ENCODE assay signal across 30 cellular contexts in the genomic region with DNA sequence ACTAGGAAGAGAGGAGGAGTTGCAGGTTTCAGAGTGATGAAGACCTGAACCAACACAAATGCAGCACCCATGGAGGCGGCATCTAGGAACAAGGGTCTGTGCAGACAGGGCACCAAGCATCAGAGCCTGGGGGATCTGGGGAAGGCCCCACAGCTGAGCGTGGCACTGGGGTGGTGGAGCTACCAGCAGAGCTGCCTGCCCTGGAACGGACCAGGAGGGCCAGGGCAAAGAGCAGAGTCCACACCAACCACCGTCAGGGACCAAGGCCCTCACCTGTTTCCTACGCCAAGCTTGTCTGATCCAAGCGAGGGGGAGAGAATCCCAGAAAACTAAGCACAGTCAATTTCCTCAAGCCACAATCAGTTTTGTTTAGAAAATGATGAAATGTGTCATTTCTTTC.
"Had no signal": no experiment of that assay in that cellular context is flagged by ENCODE, and none has a peak within 500 bp of the region (broad histone marks: within the 10 kb centered on the region; RNA-seq: fewer than 3 reads in every experiment).

No MANE protein-coding gene starts in this region.

- ATAC-seq: activated CD4-positive, alpha-beta T cell treated with anti-CD3 and anti-CD28 coated beads for 36 hours; activated CD8-positive, alpha-beta memory T cell treated with anti-CD3 and anti-CD28 coated beads, Interleukin-2, amount 10 ng/mL, durations not matched to agents 7 days and 5 days; activated CD8-positive, alpha-beta T cell treated with anti-CD3 and anti-CD28 coated beads, Interleukin-2, amount 10 ng/mL, durations not matched to agents 7 days and 5 days; activated naive CD4-positive, alpha-beta T cell treated with anti-CD3 and anti-CD28 coated beads, Interleukin-2, amount 50 U/mL, for 72 hours; esophagus mucosa; foreskin keratinocyte; gastrocnemius medialis had no signal

- H3K36me3 ChIP-seq: ascending aorta, breast epithelium, cardiac muscle cell, gastrocnemius medialis had no signal

- H3K4me1 Mint-ChIP-seq: activated CD4-positive, alpha-beta T cell treated with anti-CD3 and anti-CD28 coated beads, Interleukin-2, amount 10 ng/mL, durations not matched to agents 24 days and 14 days; activated CD8-positive, alpha-beta memory T cell treated with anti-CD3 and anti-CD28 coated beads, Interleukin-2, amount 10 ng/mL, durations not matched to agents 7 days and 5 days; brain; endodermal cell had no signal

- H3K27me3 Mint-ChIP-seq: activated CD4-positive, alpha-beta T cell treated with anti-CD3 and anti-CD28 coated beads for 36 hours; activated CD8-positive, alpha-beta memory T cell treated with anti-CD3 and anti-CD28 coated beads, Interleukin-2, amount 10 ng/mL, durations not matched to agents 7 days and 5 days; activated naive CD8-positive, alpha-beta T cell treated with anti-CD3 and anti-CD28 coated beads, Interleukin-2, amount 10 ng/mL, durations not matched to agents 7 days and 5 days; brain had no signal

- H3K36me3 Mint-ChIP-seq: activated CD4-positive, alpha-beta memory T cell treated with anti-CD3 and anti-CD28 coated beads for 36 hours; activated CD8-positive, alpha-beta memory T cell treated with anti-CD3 and anti-CD28 coated beads, Interleukin-2, amount 10 ng/mL, durations not matched to agents 7 days and 5 days; activated naive CD4-positive, alpha-beta T cell treated with anti-CD3 and anti-CD28 coated beads, Interleukin-2, amount 10 ng/mL, durations not matched to agents 7 days and 5 days; activated naive CD4-positive, alpha-beta T cell treated with anti-CD3 and anti-CD28 coated beads, Interleukin-2, amount 50 U/mL, for 72 hours; activated naive CD8-positive, alpha-beta T cell treated with anti-CD3 and anti-CD28 coated beads, Interleukin-2, amount 10 ng/mL, durations not matched to agents 7 days and 5 days; brain had no signal

- H3K27me3 ChIP-seq: ascending aorta, breast epithelium, gastrocnemius medialis had no signal

- H3K9me3 ChIP-seq: ascending aorta, breast epithelium, gastrocnemius medialis had no signal

- H3K27ac ChIP-seq: ascending aorta, breast epithelium, cardiac muscle cell, coronary artery, dorsolateral prefrontal cortex, foreskin keratinocyte, gastrocnemius medialis had no signal

- H3K4me1 ChIP-seq: ascending aorta, breast epithelium, foreskin keratinocyte had no signal

- H3K9me3 Mint-ChIP-seq: activated CD4-positive, alpha-beta memory T cell treated with anti-CD3 and anti-CD28 coated beads for 36 hours; activated CD4-positive, alpha-beta T cell treated with anti-CD3 and anti-CD28 coated beads, Interleukin-2, amount 10 ng/mL, durations not matched to agents 24 days and 14 days; activated naive CD4-positive, alpha-beta T cell treated with anti-CD3 and anti-CD28 coated beads, Interleukin-2, amount 10 ng/mL, durations not matched to agents 7 days and 5 days; activated naive CD4-positive, alpha-beta T cell treated with anti-CD3 and anti-CD28 coated beads, Interleukin-2, amount 50 U/mL, for 72 hours; activated naive CD8-positive, alpha-beta T cell treated with anti-CD3 and anti-CD28 coated beads, Interleukin-2, amount 10 ng/mL, durations not matched to agents 7 days and 5 days; dendritic cell treated with granulocyte-macrophage colony-stimulating factor and Interleukin-4, amounts not matched to agents 40 ng/mL and 50 ng/mL, for 4 days; endodermal cell had no signal

- H3K4me3 ChIP-seq: ascending aorta, breast epithelium, cardiac muscle cell, coronary artery, dorsolateral prefrontal cortex, gastrocnemius medialis had no signal

- H3K27ac Mint-ChIP-seq: activated CD4-positive, alpha-beta memory T cell treated with anti-CD3 and anti-CD28 coated beads for 36 hours; activated CD4-positive, alpha-beta T cell treated with anti-CD3 and anti-CD28 coated beads for 36 hours; activated CD4-positive, alpha-beta T cell treated with anti-CD3 and anti-CD28 coated beads, Interleukin-2, amount 10 ng/mL, durations not matched to agents 24 days and 14 days; activated CD8-positive, alpha-beta memory T cell treated with anti-CD3 and anti-CD28 coated beads, Interleukin-2, amount 10 ng/mL, durations not matched to agents 7 days and 5 days; activated CD8-positive, alpha-beta T cell treated with anti-CD3 and anti-CD28 coated beads, Interleukin-2, amount 10 ng/mL, durations not matched to agents 7 days and 5 days; activated naive CD4-positive, alpha-beta T cell treated with anti-CD3 and anti-CD28 coated beads, Interleukin-2, amount 10 ng/mL, durations not matched to agents 7 days and 5 days; activated naive CD4-positive, alpha-beta T cell treated with anti-CD3 and anti-CD28 coated beads, Interleukin-2, amount 50 U/mL, for 72 hours; activated naive CD8-positive, alpha-beta T cell treated with anti-CD3 and anti-CD28 coated beads, Interleukin-2, amount 10 ng/mL, durations not matched to agents 7 days and 5 days; brain; dendritic cell treated with granulocyte-macrophage colony-stimulating factor and Interleukin-4, amounts not matched to agents 40 ng/mL and 50 ng/mL, for 4 days; endodermal cell had no signal

- DNase-seq: activated CD4-positive, alpha-beta memory T cell treated with anti-CD3 and anti-CD28 coated beads for 36 hours; activated CD4-positive, alpha-beta T cell treated with anti-CD3 and anti-CD28 coated beads for 36 hours; activated CD4-positive, alpha-beta T cell treated with anti-CD3 and anti-CD28 coated beads, Interleukin-2, amount 10 ng/mL, durations not matched to agents 24 days and 14 days; activated CD4-positive, CD25-positive, alpha-beta regulatory T cell; activated CD4-positive, CD25-positive, alpha-beta regulatory T cell treated with anti-CD3 and anti-CD28 coated beads, Interleukin-2, amount 50 U/mL, for 72 hours; activated CD8-positive, alpha-beta memory T cell treated with anti-CD3 and anti-CD28 coated beads, Interleukin-2, amount 10 ng/mL, durations not matched to agents 7 days and 5 days; activated CD8-positive, alpha-beta memory T cell treated with anti-CD3 and anti-CD28 coated beads, Interleukin-2, amount 50 U/mL, for 4 hours; activated CD8-positive, alpha-beta T cell treated with anti-CD3 and anti-CD28 coated beads, Interleukin-2, amount 10 ng/mL, durations not matched to agents 7 days and 5 days; activated gamma-delta T cell; activated naive CD4-positive, alpha-beta T cell; activated naive CD4-positive, alpha-beta T cell treated with anti-CD3 and anti-CD28 coated beads, Interleukin-2, amount 10 ng/mL, durations not matched to agents 7 days and 5 days; activated naive CD8-positive, alpha-beta T cell treated with anti-CD3 and anti-CD28 coated beads, Interleukin-2, amount 10 ng/mL, durations not matched to agents 7 days and 5 days; activated T-cell treated with anti-CD3 and anti-CD28 coated beads, Interleukin-2, amount 50 U/mL, for 1 hour; activated T-cell treated with anti-CD3 and anti-CD28 coated beads, Interleukin-2, amount 50 U/mL, for 48 hours; central memory CD4-positive, alpha-beta T cell; dorsolateral prefrontal cortex; effector memory CD4-positive, alpha-beta T cell; endodermal cell; foreskin keratinocyte; gastrocnemius medialis; glutamatergic neuron; T-helper 2 cell had no signal

- H3K4me3 Mint-ChIP-seq: activated CD4-positive, alpha-beta memory T cell treated with anti-CD3 and anti-CD28 coated beads for 36 hours; activated CD4-positive, alpha-beta T cell treated with anti-CD3 and anti-CD28 coated beads for 36 hours; activated CD4-positive, alpha-beta T cell treated with anti-CD3 and anti-CD28 coated beads, Interleukin-2, amount 10 ng/mL, durations not matched to agents 24 days and 14 days; activated CD8-positive, alpha-beta memory T cell treated with anti-CD3 and anti-CD28 coated beads, Interleukin-2, amount 10 ng/mL, durations not matched to agents 7 days and 5 days; activated CD8-positive, alpha-beta T cell treated with anti-CD3 and anti-CD28 coated beads, Interleukin-2, amount 10 ng/mL, durations not matched to agents 7 days and 5 days; activated naive CD4-positive, alpha-beta T cell treated with anti-CD3 and anti-CD28 coated beads, Interleukin-2, amount 10 ng/mL, durations not matched to agents 7 days and 5 days; activated naive CD8-positive, alpha-beta T cell treated with anti-CD3 and anti-CD28 coated beads, Interleukin-2, amount 10 ng/mL, durations not matched to agents 7 days and 5 days; brain; dendritic cell treated with granulocyte-macrophage colony-stimulating factor and Interleukin-4, amounts not matched to agents 40 ng/mL and 50 ng/mL, for 4 days; endodermal cell had no signal
